In the genomic region with DNA sequence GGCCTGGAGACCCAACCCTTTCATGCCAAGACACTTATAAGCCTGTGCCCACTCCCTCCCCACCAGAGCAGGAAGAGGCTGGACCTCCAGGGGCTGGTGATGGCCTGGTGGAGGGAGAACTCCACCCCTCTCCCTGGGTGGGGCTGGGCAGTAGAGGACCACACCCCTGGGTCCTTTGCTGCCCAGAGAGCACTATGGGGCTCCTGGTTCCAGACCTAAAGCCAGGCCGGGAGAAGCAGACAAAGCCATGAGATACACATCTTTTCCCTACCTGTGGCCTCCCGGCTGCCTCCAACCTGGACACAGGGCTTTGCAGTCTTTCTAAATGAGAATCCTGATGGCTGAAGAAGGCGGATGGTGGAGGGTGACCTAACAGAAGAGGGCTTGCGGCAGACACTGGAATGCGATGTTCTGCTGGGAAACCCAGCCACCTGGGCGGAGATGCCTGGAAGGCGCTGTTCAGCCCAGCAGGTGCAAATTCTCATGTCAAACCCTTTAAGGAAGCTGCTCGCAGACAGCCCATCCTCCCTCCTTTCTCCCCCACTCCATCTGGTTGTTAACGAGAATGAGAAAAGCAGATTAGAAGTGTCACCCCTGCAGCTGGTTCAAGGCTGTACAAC, we compare ENCODE assay signal across 19 cellular contexts. TPM values are rescaled to one million over a fixed set of nuclear protein-coding genes. Genes with fewer than 3 reads are reported as not detected.
A peak's percentile ranks its signal among the peaks of the same experiment; 100 is the strongest.
DNase-seq lines count a peak whose midpoint lies in the region; ATAC-seq and TF ChIP-seq lines count a peak whose summit lies in the region.
"Had no signal": no experiment of that assay in that cellular context is flagged by ENCODE, and none has a peak within 500 bp of the region (broad histone marks: within the 10 kb centered on the region; RNA-seq: fewer than 3 reads in every experiment).

No MANE protein-coding gene starts in this region.

- no peak overlapping the region for H3K9ac ChIP-seq in PC-3 (ENCODE audit: low read length)

- H3K36me3 Mint-ChIP-seq in stimulated activated memory B cell treated with anti-CD40 and anti-IgM and Interleukin-4, amounts not matched to agents 10 μg/mL and 1 μg/mL and 100 μg/mL, for 72 hours: no peaks in the 10 kb centered on the region
- H3K36me3 Mint-ChIP-seq in CD4-positive, alpha-beta T cell (ENCODE audit: low read depth): no peaks in the 10 kb centered on the region
- H3K36me3 Mint-ChIP-seq: CD8-positive, alpha-beta memory T cell had no signal

- H3K27me3 ChIP-seq in iPS DF 6.9 (ENCODE audit: control insufficient read depth, insufficient read depth, low read length): no peaks in the 10 kb centered on the region
- H3K27me3 ChIP-seq in sigmoid colon: no peaks in the 10 kb centered on the region
- H3K27me3 ChIP-seq in PC-3 (ENCODE audit: low read length): no peaks in the 10 kb centered on the region
- H3K27me3 ChIP-seq in CD4-positive, alpha-beta T cell (ENCODE audit: control insufficient read depth, insufficient read depth, low read length): no peaks in the 10 kb centered on the region
- H3K27me3 ChIP-seq: breast epithelium had no signal

- intact Hi-C loops in sigmoid colon (cut with DNase I) (no loop called here), PC-3 (cut with micrococcal nuclease) (no loop called here)
- intact Hi-C loops in CD4-positive, alpha-beta T cell (cut with DNase I, micrococcal nuclease): no loop called here

- no peak overlapping the region for H3K27ac Mint-ChIP-seq in stimulated activated memory B cell treated with anti-CD40 and anti-IgM and Interleukin-4, amounts not matched to agents 10 μg/mL and 1 μg/mL and 100 μg/mL, for 72 hours
- no peak overlapping the region for H3K27ac Mint-ChIP-seq in CD4-positive, alpha-beta T cell
- H3K27ac Mint-ChIP-seq: activated CD8-positive, alpha-beta T cell treated with anti-CD3 and anti-CD28 coated beads for 36 hours; T-helper 2 cell treated with Interferon-gamma antibody and Interleukin-4, amounts not matched to agents 5 μg/mL and 100 μg/mL, for 36 hours had no signal

- BruUV-seq in PC-3 (replicated peaks; lab: Mats Ljungman, UMichigan): no TSS peak

- POLR2A ChIA-PET in PC-3 (lab: Charles Lee; ENCODE audit: unreplicated experiment): no interaction called here
- POLR2A ChIA-PET in CD4-positive, alpha-beta T cell (lab: Charles Lee): no interaction called here

- no peak for TF ChIP-seq EP300 in sigmoid colon (IDR thresholded peaks at IDR 0.05)

- TF ChIP-seq POLR2A in sigmoid colon (IDR thresholded peaks at IDR 0.05): no peak

- no peaks in the 10 kb centered on the region for H3K79me2 ChIP-seq in PC-3 (ENCODE audit: low read length)

- H3K4me1 Mint-ChIP-seq in stimulated activated memory B cell treated with anti-CD40 and anti-IgM and Interleukin-4, amounts not matched to agents 10 μg/mL and 1 μg/mL and 100 μg/mL, for 72 hours: no peaks in the 10 kb centered on the region
- peaks cover 6% of the 10 kb centered on the region for H3K4me1 Mint-ChIP-seq in CD4-positive, alpha-beta T cell (ENCODE audit: low read depth)
- H3K4me1 Mint-ChIP-seq: CD8-positive, alpha-beta memory T cell had no signal

- TF ChIP-seq CTCF in sigmoid colon (IDR thresholded peaks at IDR 0.05): no peak
- no peak for TF ChIP-seq CTCF in PC-3 (conservative IDR thresholded peaks at IDR 0.05; ENCODE audit: low read depth, low read length)
- no peak for TF ChIP-seq CTCF in CD4-positive, alpha-beta T cell (IDR thresholded peaks at IDR 0.05)

- no peak overlapping the region for H3K4me3 Mint-ChIP-seq in stimulated activated memory B cell treated with anti-CD40 and anti-IgM and Interleukin-4, amounts not matched to agents 10 μg/mL and 1 μg/mL and 100 μg/mL, for 72 hours
- H3K4me3 Mint-ChIP-seq in CD4-positive, alpha-beta T cell: no peak overlapping the region
- H3K4me3 Mint-ChIP-seq: activated CD8-positive, alpha-beta T cell treated with anti-CD3 and anti-CD28 coated beads for 36 hours; CD8-positive, alpha-beta memory T cell; T-helper 2 cell treated with Interferon-gamma antibody and Interleukin-4, amounts not matched to agents 5 μg/mL and 100 μg/mL, for 36 hours had no signal

- no peaks in the 10 kb centered on the region for H3K9me2 ChIP-seq in PC-3 (replicated peaks; ENCODE audit: low read length)

- no peak overlapping the region for H3K4me3 ChIP-seq in iPS DF 6.9 (ENCODE audit: low read length)
- no peak overlapping the region for H3K4me3 ChIP-seq in sigmoid colon
- H3K4me3 ChIP-seq in PC-3 (ENCODE audit: low read length): no peak overlapping the region
- H3K4me3 ChIP-seq: breast epithelium, lung, tibial artery had no signal

- ATAC-seq in stimulated activated memory B cell treated with anti-CD40 and anti-IgM and Interleukin-4, amounts not matched to agents 10 μg/mL and 1 μg/mL and 100 μg/mL, for 72 hours: peak; percentile 28
- ATAC-seq in PC-3: no peak
- no peak for ATAC-seq in CD4-positive, alpha-beta T cell (ENCODE audit: poor library complexity)
- ATAC-seq: activated CD8-positive, alpha-beta T cell treated with anti-CD3 and anti-CD28 coated beads for 36 hours; Panc1 had no signal

- no CpG with 5 or more reads among the region's 9 CpGs for WGBS in iPS DF 6.9 (ENCODE audit: insufficient coverage, insufficient read length)
- 56 to 64% methylated on average over 9 of the region's 9 CpGs for WGBS in sigmoid colon, 2 donors

- H2AFZ ChIP-seq in PC-3 (ENCODE audit: low read length): no peak overlapping the region

- H4K20me1 ChIP-seq in PC-3 (ENCODE audit: low read length): no peaks in the 10 kb centered on the region

- H3K4me2 ChIP-seq in PC-3 (ENCODE audit: low read length): no peak overlapping the region

- peaks cover 29% of the 10 kb centered on the region for H3K27me3 Mint-ChIP-seq in stimulated activated memory B cell treated with anti-CD40 and anti-IgM and Interleukin-4, amounts not matched to agents 10 μg/mL and 1 μg/mL and 100 μg/mL, for 72 hours
- H3K27me3 Mint-ChIP-seq in CD4-positive, alpha-beta T cell: no peaks in the 10 kb centered on the region
- H3K27me3 Mint-ChIP-seq: activated CD8-positive, alpha-beta T cell treated with anti-CD3 and anti-CD28 coated beads for 36 hours had no signal

- H3K4me1 ChIP-seq in iPS DF 6.9 (ENCODE audit: control insufficient read depth, insufficient read depth, low read length) (peaks cover 7% of the 10 kb centered on the region), sigmoid colon (no peaks in the 10 kb centered on the region), PC-3 (ENCODE audit: insufficient read depth, low read length) (no peaks in the 10 kb centered on the region)
- H3K4me1 ChIP-seq: breast epithelium, tibial artery had no signal

- H3K36me3 ChIP-seq in iPS DF 6.9 (ENCODE audit: control insufficient read depth, insufficient read depth, low read length): no peaks in the 10 kb centered on the region
- H3K36me3 ChIP-seq in sigmoid colon: no peaks in the 10 kb centered on the region
- no peaks in the 10 kb centered on the region for H3K36me3 ChIP-seq in PC-3 (ENCODE audit: low read depth, low read length)
- H3K36me3 ChIP-seq: breast epithelium, tibial artery had no signal

- CTCF ChIA-PET in PC-3 (lab: Charles Lee): no interaction called here
- CTCF ChIA-PET in CD4-positive, alpha-beta T cell (lab: Charles Lee): no interaction called here

- H3K9me3 Mint-ChIP-seq in stimulated activated memory B cell treated with anti-CD40 and anti-IgM and Interleukin-4, amounts not matched to agents 10 μg/mL and 1 μg/mL and 100 μg/mL, for 72 hours: peaks cover 2% of the 10 kb centered on the region
- no peaks in the 10 kb centered on the region for H3K9me3 Mint-ChIP-seq in CD4-positive, alpha-beta T cell
- H3K9me3 Mint-ChIP-seq: activated CD8-positive, alpha-beta T cell treated with anti-CD3 and anti-CD28 coated beads for 36 hours; CD8-positive, alpha-beta memory T cell; T-helper 2 cell treated with Interferon-gamma antibody and Interleukin-4, amounts not matched to agents 5 μg/mL and 100 μg/mL, for 36 hours had no signal

- H3K9me3 ChIP-seq in iPS DF 6.9 (ENCODE audit: control insufficient read depth, insufficient read depth, low read length) (no peaks in the 10 kb centered on the region), sigmoid colon (no peaks in the 10 kb centered on the region), PC-3 (ENCODE audit: low read length) (no peaks in the 10 kb centered on the region)
- H3K9me3 ChIP-seq in CD4-positive, alpha-beta T cell (ENCODE audit: control insufficient read depth, low read length): no peaks in the 10 kb centered on the region
- H3K9me3 ChIP-seq: breast epithelium, tibial artery had no signal

- H3K27ac ChIP-seq in iPS DF 6.9 (ENCODE audit: low read length): no peak overlapping the region
- no peak overlapping the region for H3K27ac ChIP-seq in sigmoid colon
- H3K27ac ChIP-seq in PC-3 (ENCODE audit: low read length): no peak overlapping the region
- H3K27ac ChIP-seq in CD4-positive, alpha-beta T cell (ENCODE audit: low read depth, low read length): no peak overlapping the region
- H3K27ac ChIP-seq: breast epithelium, tibial artery had no signal

- DNase-seq in NCI-H1417 (lab: John Stamatoyannopoulos, UW) (peak; percentile 47 to 82 (median 65)), NCI-H1417 treated with DMSO at 0.1 percent for 48 hours (lab: John Stamatoyannopoulos, UW) (no peak), NCI-H82 treated with DMSO at 0.1 percent for 48 hours (lab: John Stamatoyannopoulos, UW; ENCODE audit: unreplicated experiment) (peak; percentile 82), iPS DF 6.9 (ENCODE audit: low read depth, low spot score) (peak; percentile 60), sigmoid colon (no peak), PC-3 (no peak)
- DNase-seq in CD4-positive, alpha-beta T cell: no peak
- DNase-seq: 8988T; activated CD8-positive, alpha-beta T cell treated with anti-CD3 and anti-CD28 coated beads for 36 hours; activated gamma-delta T cell treated with Interleukin-2 at 50 U/mL for 16 hours; CD8-positive, alpha-beta memory T cell; NCI-H1048; nucleus accumbens; tibial artery had no signal

- no peaks in the 10 kb centered on the region for H3F3A ChIP-seq in PC-3 (ENCODE audit: low read length, unreplicated experiment)

RNA-seq across cellular contexts. Expression of a gene that starts 43.9 kb away (rescaled TPM):
- total RNA-seq in sigmoid colon (10 to 100 TPM; 10.0 to 31.2 (median 21.6) TPM), PC-3 (2014; rRNA removed) (32.6 and 42.2 TPM in 2 replicates)
- polyA plus RNA-seq in sigmoid colon: 1 to 10 TPM; 2.5 to 7.2 (median 6.4) TPM
- total RNA-seq in CD4-positive, alpha-beta T cell: not detected

Comparison
In these comparisons a context has a peak if more than half of its experiments do, and no peak if none do; other contexts are left out.
1. DNase-seq: peak in NCI-H1417 (3 of 3), NCI-H82 treated with DMSO at 0.1 percent for 48 hours (single experiment) and iPS DF 6.9 (single experiment); none in NCI-H1417 treated with DMSO at 0.1 percent for 48 hours (single experiment), sigmoid colon (single experiment), PC-3 (single experiment) and CD4-positive, alpha-beta T cell (0 of 10).
2. RNA of a gene that starts 43.9 kb away (total RNA-seq): 32.6 to 42.2 TPM in PC-3 and 10.0 to 31.2 TPM in sigmoid colon; not detected in CD4-positive, alpha-beta T cell; every median in the first group is over 4 times any median in the second.